ENCODE assay signal across 3 cellular contexts in the genomic region with DNA sequence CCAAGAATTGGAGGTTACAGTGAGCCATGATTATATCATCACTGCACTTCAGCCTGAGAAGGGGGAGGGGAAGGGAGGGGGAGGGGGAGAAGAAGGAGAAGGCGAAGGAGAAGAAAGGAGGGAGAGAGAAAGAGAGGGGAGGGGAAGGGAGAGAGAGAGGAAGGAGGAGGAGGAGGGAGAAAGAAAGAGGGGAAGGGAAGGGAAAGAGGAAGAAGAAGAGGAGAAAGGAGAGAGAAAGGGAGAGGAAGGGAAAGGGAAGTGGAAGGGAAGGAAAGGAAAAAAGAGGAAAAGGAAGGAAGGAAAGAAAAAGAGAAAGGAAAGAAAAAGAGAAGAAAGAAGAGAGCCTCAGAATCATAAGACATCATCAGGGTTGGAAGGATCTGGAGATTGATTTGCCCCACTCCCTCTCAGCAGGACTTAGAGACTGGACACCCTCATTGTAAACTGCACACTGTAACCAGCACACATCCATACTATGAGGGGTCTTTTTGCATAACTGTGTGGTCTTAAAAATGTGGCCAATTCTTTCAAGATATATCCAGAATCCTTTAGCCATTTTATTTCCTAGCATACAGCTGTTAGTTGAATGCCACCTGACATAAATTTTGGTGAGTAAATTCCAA.
TF ChIP-seq lines count a peak whose summit lies in the region.

No MANE protein-coding gene starts in this region.

TF ChIP-seq in A549, 52 proteins besides CTCF, POLR2A, EP300 and RAD21 (continued from another document):
- TF ChIP-seq, protein P1, sequence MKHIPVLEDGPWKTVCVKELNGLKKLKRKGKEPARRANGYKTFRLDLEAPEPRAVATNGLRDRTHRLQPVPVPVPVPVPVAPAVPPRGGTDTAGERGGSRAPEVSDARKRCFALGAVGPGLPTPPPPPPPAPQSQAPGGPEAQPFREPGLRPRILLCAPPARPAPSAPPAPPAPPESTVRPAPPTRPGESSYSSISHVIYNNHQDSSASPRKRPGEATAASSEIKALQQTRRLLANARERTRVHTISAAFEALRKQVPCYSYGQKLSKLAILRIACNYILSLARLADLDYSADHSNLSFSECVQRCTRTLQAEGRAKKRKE (CRISPR knock-in tag; IDR thresholded peaks at IDR 0.05; ENCODE audit: low read depth) = no peak
- TF ChIP-seq RARB (CRISPR knock-in tag; IDR thresholded peaks at IDR 0.05) (no peak), RFX5 (IDR thresholded peaks at IDR 0.05) (no peak), ZNF302 (CRISPR knock-in tag; IDR thresholded peaks at IDR 0.05) (no peak), HMGXB4 (CRISPR knock-in tag; IDR thresholded peaks at IDR 0.05; ENCODE audit: borderline replicate concordance) (no peak)
- TF ChIP-seq, protein P2, sequence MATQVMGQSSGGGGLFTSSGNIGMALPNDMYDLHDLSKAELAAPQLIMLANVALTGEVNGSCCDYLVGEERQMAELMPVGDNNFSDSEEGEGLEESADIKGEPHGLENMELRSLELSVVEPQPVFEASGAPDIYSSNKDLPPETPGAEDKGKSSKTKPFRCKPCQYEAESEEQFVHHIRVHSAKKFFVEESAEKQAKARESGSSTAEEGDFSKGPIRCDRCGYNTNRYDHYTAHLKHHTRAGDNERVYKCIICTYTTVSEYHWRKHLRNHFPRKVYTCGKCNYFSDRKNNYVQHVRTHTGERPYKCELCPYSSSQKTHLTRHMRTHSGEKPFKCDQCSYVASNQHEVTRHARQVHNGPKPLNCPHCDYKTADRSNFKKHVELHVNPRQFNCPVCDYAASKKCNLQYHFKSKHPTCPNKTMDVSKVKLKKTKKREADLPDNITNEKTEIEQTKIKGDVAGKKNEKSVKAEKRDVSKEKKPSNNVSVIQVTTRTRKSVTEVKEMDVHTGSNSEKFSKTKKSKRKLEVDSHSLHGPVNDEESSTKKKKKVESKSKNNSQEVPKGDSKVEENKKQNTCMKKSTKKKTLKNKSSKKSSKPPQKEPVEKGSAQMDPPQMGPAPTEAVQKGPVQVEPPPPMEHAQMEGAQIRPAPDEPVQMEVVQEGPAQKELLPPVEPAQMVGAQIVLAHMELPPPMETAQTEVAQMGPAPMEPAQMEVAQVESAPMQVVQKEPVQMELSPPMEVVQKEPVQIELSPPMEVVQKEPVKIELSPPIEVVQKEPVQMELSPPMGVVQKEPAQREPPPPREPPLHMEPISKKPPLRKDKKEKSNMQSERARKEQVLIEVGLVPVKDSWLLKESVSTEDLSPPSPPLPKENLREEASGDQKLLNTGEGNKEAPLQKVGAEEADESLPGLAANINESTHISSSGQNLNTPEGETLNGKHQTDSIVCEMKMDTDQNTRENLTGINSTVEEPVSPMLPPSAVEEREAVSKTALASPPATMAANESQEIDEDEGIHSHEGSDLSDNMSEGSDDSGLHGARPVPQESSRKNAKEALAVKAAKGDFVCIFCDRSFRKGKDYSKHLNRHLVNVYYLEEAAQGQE (IDR thresholded peaks at IDR 0.05) = no peak

TF ChIP-seq in HEK293, 187 proteins besides CTCF, POLR2A, EP300 and RAD21 (continues in another document):
- TF ChIP-seq, protein P3, sequence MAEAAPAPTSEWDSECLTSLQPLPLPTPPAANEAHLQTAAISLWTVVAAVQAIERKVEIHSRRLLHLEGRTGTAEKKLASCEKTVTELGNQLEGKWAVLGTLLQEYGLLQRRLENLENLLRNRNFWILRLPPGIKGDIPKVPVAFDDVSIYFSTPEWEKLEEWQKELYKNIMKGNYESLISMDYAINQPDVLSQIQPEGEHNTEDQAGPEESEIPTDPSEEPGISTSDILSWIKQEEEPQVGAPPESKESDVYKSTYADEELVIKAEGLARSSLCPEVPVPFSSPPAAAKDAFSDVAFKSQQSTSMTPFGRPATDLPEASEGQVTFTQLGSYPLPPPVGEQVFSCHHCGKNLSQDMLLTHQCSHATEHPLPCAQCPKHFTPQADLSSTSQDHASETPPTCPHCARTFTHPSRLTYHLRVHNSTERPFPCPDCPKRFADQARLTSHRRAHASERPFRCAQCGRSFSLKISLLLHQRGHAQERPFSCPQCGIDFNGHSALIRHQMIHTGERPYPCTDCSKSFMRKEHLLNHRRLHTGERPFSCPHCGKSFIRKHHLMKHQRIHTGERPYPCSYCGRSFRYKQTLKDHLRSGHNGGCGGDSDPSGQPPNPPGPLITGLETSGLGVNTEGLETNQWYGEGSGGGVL (tag by site-specific recombination; IDR thresholded peaks at IDR 0.05) = peak; percentile 75
- TF ChIP-seq ZNF513 (tag by site-specific recombination; IDR thresholded peaks at IDR 0.05) (peak; percentile 47; the same call in 1 of the 2 replicates), ZEB2 (tag by site-specific recombination; IDR thresholded peaks at IDR 0.05) (no peak), ZNF629 (tag by site-specific recombination; IDR thresholded peaks at IDR 0.05) (0 out of 2 replicates have a peak, but pooled peaks have one; percentile 14), ZNF366 (tag by site-specific recombination; conservative IDR thresholded peaks at IDR 0.05) (peak; percentile 92), PATZ1 (tag by site-specific recombination; IDR thresholded peaks at IDR 0.05) (peak; percentile 33; the same call in 1 of the 2 replicates), ZFP37 (tag by site-specific recombination; IDR thresholded peaks at IDR 0.05) (0 out of 2 replicates have a peak, but pooled peaks have one; percentile 41)
- TF ChIP-seq, protein P4, sequence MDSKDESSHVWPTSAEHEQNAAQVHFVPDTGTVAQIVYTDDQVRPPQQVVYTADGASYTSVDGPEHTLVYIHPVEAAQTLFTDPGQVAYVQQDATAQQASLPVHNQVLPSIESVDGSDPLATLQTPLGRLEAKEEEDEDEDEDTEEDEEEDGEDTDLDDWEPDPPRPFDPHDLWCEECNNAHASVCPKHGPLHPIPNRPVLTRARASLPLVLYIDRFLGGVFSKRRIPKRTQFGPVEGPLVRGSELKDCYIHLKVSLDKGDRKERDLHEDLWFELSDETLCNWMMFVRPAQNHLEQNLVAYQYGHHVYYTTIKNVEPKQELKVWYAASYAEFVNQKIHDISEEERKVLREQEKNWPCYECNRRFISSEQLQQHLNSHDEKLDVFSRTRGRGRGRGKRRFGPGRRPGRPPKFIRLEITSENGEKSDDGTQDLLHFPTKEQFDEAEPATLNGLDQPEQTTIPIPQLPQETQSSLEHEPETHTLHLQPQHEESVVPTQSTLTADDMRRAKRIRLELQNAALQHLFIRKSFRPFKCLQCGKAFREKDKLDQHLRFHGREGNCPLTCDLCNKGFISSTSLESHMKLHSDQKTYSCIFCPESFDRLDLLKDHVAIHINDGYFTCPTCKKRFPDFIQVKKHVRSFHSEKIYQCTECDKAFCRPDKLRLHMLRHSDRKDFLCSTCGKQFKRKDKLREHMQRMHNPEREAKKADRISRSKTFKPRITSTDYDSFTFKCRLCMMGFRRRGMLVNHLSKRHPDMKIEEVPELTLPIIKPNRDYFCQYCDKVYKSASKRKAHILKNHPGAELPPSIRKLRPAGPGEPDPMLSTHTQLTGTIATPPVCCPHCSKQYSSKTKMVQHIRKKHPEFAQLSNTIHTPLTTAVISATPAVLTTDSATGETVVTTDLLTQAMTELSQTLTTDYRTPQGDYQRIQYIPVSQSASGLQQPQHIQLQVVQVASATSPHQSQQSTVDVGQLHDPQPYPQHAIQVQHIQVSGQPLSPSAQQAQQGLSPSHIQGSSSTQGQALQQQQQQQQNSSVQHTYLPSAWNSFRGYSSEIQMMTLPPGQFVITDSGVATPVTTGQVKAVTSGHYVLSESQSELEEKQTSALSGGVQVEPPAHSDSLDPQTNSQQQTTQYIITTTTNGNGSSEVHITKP (tag by site-specific recombination; IDR thresholded peaks at IDR 0.05) = peak; percentile 30; the same call in 1 of the 2 replicates

TF ChIP-seq in H1, 55 proteins besides CTCF, POLR2A, EP300 and RAD21 (continued from another document):
- TF ChIP-seq, protein P5, sequence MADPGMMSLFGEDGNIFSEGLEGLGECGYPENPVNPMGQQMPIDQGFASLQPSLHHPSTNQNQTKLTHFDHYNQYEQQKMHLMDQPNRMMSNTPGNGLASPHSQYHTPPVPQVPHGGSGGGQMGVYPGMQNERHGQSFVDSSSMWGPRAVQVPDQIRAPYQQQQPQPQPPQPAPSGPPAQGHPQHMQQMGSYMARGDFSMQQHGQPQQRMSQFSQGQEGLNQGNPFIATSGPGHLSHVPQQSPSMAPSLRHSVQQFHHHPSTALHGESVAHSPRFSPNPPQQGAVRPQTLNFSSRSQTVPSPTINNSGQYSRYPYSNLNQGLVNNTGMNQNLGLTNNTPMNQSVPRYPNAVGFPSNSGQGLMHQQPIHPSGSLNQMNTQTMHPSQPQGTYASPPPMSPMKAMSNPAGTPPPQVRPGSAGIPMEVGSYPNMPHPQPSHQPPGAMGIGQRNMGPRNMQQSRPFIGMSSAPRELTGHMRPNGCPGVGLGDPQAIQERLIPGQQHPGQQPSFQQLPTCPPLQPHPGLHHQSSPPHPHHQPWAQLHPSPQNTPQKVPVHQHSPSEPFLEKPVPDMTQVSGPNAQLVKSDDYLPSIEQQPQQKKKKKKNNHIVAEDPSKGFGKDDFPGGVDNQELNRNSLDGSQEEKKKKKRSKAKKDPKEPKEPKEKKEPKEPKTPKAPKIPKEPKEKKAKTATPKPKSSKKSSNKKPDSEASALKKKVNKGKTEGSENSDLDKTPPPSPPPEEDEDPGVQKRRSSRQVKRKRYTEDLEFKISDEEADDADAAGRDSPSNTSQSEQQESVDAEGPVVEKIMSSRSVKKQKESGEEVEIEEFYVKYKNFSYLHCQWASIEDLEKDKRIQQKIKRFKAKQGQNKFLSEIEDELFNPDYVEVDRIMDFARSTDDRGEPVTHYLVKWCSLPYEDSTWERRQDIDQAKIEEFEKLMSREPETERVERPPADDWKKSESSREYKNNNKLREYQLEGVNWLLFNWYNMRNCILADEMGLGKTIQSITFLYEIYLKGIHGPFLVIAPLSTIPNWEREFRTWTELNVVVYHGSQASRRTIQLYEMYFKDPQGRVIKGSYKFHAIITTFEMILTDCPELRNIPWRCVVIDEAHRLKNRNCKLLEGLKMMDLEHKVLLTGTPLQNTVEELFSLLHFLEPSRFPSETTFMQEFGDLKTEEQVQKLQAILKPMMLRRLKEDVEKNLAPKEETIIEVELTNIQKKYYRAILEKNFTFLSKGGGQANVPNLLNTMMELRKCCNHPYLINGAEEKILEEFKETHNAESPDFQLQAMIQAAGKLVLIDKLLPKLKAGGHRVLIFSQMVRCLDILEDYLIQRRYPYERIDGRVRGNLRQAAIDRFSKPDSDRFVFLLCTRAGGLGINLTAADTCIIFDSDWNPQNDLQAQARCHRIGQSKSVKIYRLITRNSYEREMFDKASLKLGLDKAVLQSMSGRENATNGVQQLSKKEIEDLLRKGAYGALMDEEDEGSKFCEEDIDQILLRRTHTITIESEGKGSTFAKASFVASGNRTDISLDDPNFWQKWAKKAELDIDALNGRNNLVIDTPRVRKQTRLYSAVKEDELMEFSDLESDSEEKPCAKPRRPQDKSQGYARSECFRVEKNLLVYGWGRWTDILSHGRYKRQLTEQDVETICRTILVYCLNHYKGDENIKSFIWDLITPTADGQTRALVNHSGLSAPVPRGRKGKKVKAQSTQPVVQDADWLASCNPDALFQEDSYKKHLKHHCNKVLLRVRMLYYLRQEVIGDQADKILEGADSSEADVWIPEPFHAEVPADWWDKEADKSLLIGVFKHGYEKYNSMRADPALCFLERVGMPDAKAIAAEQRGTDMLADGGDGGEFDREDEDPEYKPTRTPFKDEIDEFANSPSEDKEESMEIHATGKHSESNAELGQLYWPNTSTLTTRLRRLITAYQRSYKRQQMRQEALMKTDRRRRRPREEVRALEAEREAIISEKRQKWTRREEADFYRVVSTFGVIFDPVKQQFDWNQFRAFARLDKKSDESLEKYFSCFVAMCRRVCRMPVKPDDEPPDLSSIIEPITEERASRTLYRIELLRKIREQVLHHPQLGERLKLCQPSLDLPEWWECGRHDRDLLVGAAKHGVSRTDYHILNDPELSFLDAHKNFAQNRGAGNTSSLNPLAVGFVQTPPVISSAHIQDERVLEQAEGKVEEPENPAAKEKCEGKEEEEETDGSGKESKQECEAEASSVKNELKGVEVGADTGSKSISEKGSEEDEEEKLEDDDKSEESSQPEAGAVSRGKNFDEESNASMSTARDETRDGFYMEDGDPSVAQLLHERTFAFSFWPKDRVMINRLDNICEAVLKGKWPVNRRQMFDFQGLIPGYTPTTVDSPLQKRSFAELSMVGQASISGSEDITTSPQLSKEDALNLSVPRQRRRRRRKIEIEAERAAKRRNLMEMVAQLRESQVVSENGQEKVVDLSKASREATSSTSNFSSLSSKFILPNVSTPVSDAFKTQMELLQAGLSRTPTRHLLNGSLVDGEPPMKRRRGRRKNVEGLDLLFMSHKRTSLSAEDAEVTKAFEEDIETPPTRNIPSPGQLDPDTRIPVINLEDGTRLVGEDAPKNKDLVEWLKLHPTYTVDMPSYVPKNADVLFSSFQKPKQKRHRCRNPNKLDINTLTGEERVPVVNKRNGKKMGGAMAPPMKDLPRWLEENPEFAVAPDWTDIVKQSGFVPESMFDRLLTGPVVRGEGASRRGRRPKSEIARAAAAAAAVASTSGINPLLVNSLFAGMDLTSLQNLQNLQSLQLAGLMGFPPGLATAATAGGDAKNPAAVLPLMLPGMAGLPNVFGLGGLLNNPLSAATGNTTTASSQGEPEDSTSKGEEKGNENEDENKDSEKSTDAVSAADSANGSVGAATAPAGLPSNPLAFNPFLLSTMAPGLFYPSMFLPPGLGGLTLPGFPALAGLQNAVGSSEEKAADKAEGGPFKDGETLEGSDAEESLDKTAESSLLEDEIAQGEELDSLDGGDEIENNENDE (IDR thresholded peaks at IDR 0.05; ENCODE audit: insufficient replicate concordance, low read length) = no peak
- TF ChIP-seq ZNF274 (IDR thresholded peaks at IDR 0.05; ENCODE audit: borderline replicate concordance, extremely low read depth, low read length) = no peak
- peak; percentile 56; the same call in 1 of the 2 replicates for TF ChIP-seq KDM1A (IDR thresholded peaks at IDR 0.05; ENCODE audit: borderline replicate concordance, low read length)
